ENCODE assay signal across 8 cellular contexts in the genomic region with DNA sequence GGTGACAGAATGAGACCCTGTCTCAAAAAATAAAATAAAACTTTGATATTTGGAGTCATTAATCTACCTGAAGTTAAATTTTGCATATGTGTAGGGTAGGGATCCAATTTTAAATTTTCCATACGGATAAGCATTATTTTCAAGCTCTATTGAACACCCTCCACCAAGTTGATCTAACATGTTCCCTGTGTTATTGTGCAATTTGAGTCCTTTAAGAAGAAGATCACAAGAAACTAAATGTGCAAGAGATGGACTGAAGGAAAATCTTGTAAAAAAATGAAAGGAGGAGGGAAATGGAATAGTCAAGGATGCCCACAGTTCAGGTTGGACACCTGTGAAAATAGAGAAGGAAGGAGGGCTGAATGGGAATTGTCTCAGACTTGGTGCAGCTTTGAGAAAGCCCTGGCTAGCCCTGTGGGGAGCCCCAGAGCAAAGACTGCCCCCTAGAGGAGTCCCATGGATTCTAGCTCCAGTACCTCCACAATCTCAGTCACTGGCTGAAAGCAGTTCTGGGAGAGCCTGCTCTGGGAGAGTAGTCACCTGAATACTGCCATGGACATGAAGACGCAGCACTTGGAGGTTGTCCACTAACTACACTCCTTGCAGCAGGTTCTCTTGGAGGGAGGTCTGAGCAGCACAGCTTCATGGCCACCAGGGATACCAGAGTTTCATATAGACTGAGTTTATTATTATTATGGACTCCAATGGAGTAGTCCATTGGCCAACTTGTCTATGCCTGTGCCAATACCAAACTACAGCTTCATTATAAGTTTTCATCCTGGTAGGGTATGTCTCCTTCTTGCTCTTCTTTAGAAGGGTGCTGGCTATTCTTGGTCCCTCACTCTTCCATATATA. TPM values are rescaled to one million over a fixed set of nuclear protein-coding genes. Genes with fewer than 3 reads are reported as not detected.
DNase-seq lines count a peak whose midpoint lies in the region; ATAC-seq and TF ChIP-seq lines count a peak whose summit lies in the region.

No MANE protein-coding gene starts in this region.

- H3K27ac Mint-ChIP-seq in activated naive CD8-positive, alpha-beta T cell treated with anti-CD3 and anti-CD28 coated beads, Interleukin-2, amount 50 U/mL, for 24 hours, result no peak overlapping the region

- H3K4me3 ChIP-seq in ascending aorta, result no peak overlapping the region

- H3K27ac ChIP-seq in ascending aorta, result no peak overlapping the region

- H3K9me3 Mint-ChIP-seq in activated naive CD8-positive, alpha-beta T cell treated with anti-CD3 and anti-CD28 coated beads, Interleukin-2, amount 50 U/mL, for 24 hours, result no peaks in the 10 kb centered on the region

- no peaks in the 10 kb centered on the region for H3K27me3 Mint-ChIP-seq in activated naive CD8-positive, alpha-beta T cell treated with anti-CD3 and anti-CD28 coated beads, Interleukin-2, amount 50 U/mL, for 24 hours

- ATAC-seq in activated naive CD8-positive, alpha-beta T cell treated with anti-CD3 and anti-CD28 coated beads, Interleukin-2, amount 50 U/mL, for 24 hours, result peak; percentile 92
- ATAC-seq in HG02938 (IDR thresholded peaks at IDR 0.05; ENCODE audit: unreplicated experiment) (no peak), HG03521 (IDR thresholded peaks at IDR 0.05; ENCODE audit: unreplicated experiment) (no peak)

- H3K9me3 ChIP-seq in ascending aorta, result no peaks in the 10 kb centered on the region

- peak in 1 of 3 experiments; percentile 30 for TF ChIP-seq CTCF in ascending aorta (IDR thresholded peaks at IDR 0.05)

- intact Hi-C loops in ascending aorta (cut with DNase I), result no loop called here

- H3K36me3 Mint-ChIP-seq in activated naive CD8-positive, alpha-beta T cell treated with anti-CD3 and anti-CD28 coated beads, Interleukin-2, amount 50 U/mL, for 24 hours (ENCODE audit: low read depth), result peaks cover 22% of the 10 kb centered on the region

- no peaks in the 10 kb centered on the region for H3K4me1 ChIP-seq in ascending aorta

- no peaks in the 10 kb centered on the region for H3K27me3 ChIP-seq in ascending aorta

- peak; percentile 18 for DNase-seq in NK-92 treated with Interleukin-12 subunit alpha and Interleukin-12 subunit beta, amount 100 ng/mL, for 24 hours (lab: John Stamatoyannopoulos, UW)
- DNase-seq in NK-92 (lab: John Stamatoyannopoulos, UW; ENCODE audit: unreplicated experiment), result no peak
- DNase-seq in NAMALWA (ENCODE audit: low spot score), result peak; percentile 55
- peak; percentile 48 for DNase-seq in activated naive CD8-positive, alpha-beta T cell treated with anti-CD3 and anti-CD28 coated beads, Interleukin-2, amount 50 U/mL, for 24 hours
- DNase-seq in medulla oblongata (ENCODE audit: extremely low spot score), result peak; percentile 17
- DNase-seq in ascending aorta (ENCODE audit: low spot score in 2 of 2), result no peak

- H3K36me3 ChIP-seq in ascending aorta, result no peaks in the 10 kb centered on the region

- peaks cover 17% of the 10 kb centered on the region for H3K4me1 Mint-ChIP-seq in activated naive CD8-positive, alpha-beta T cell treated with anti-CD3 and anti-CD28 coated beads, Interleukin-2, amount 50 U/mL, for 24 hours

- H3K4me3 Mint-ChIP-seq in activated naive CD8-positive, alpha-beta T cell treated with anti-CD3 and anti-CD28 coated beads, Interleukin-2, amount 50 U/mL, for 24 hours, result no peak overlapping the region

RNA-seq across cellular contexts. Expression of gene TIAL1, which starts 5.7 kb away (rescaled TPM):
- 35.5 TPM for total RNA-seq in ascending aorta

RNA-seq across cellular contexts. Expression of gene BAG3, which starts 48.7 kb away (rescaled TPM):
- total RNA-seq in ascending aorta, result 88.0 TPM

RNA-seq across cellular contexts. Expression of gene RGS10, which starts 59.9 kb away (rescaled TPM):
- 42.9 TPM for total RNA-seq in ascending aorta

Comparison
In these comparisons a context has a peak if more than half of its experiments do, and no peak if none do; other contexts are left out.
1. DNase-seq: peak in NK-92 treated with Interleukin-12 subunit alpha and Interleukin-12 subunit beta, amount 100 ng/mL, for 24 hours (single experiment), NAMALWA (single experiment), activated naive CD8-positive, alpha-beta T cell treated with anti-CD3 and anti-CD28 coated beads, Interleukin-2, amount 50 U/mL, for 24 hours (single experiment) and medulla oblongata (single experiment); none in NK-92 (single experiment) and ascending aorta (0 of 2).